In genomic region chr13:107271226-107271625, GRCh38 we compare ENCODE assay signal across 12 cellular contexts.
DNase-seq lines count a peak whose midpoint lies in the region; ATAC-seq and TF ChIP-seq lines count a peak whose summit lies in the region.
"Had no signal": no experiment of that assay in that cellular context is flagged by ENCODE, and none has a peak within 500 bp of the region (broad histone marks: within the 10 kb centered on the region; RNA-seq: fewer than 3 reads in every experiment).

No MANE protein-coding gene starts in this region.

- no peaks in the 10 kb centered on the region for H3K27me3 ChIP-seq in A673 (replicated peaks; ENCODE audit: insufficient read depth, low read depth, low read length, poor library complexity)
- no peaks in the 10 kb centered on the region for H3K27me3 ChIP-seq in SK-N-SH (ENCODE audit: insufficient read depth)

- peaks cover 3% of the 10 kb centered on the region for H3K4me1 Mint-ChIP-seq in glutamatergic neuron (ENCODE audit: low read depth, unreplicated experiment)

- H3K36me3 ChIP-seq in A673 (ENCODE audit: insufficient read depth, low read length, poor library complexity, severe bottlenecking), result no peaks in the 10 kb centered on the region
- H3K36me3 ChIP-seq in SK-N-SH (replicated peaks in 1 of 2; ENCODE audit: control insufficient read depth in 1 of 2, insufficient read depth in 2 of 2, low read length in 1 of 2), result no peaks in the 10 kb centered on the region

- H3K4me1 ChIP-seq in A673 (ENCODE audit: insufficient read depth, low read length, poor library complexity, severe bottlenecking), result peaks cover 12% of the 10 kb centered on the region
- H3K4me1 ChIP-seq in SK-N-SH (ENCODE audit: control insufficient read depth in 1 of 2, insufficient read depth in 2 of 2, low read depth in 1 of 2, low read length in 1 of 2), result peaks cover 6 to 9% of the 10 kb centered on the region in 2 experiments; a peak in 3 of 4 replicates

- H3K36me3 Mint-ChIP-seq in glutamatergic neuron (ENCODE audit: unreplicated experiment), result no peaks in the 10 kb centered on the region
- H3K36me3 Mint-ChIP-seq: naive thymus-derived CD4-positive, alpha-beta T cell had no signal

- H3K9me2 ChIP-seq in SK-N-SH, result no peaks in the 10 kb centered on the region

- POLR2A ChIA-PET in A673 (lab: Charles Lee; ENCODE audit: low non-redundant PET), result no interaction called here
- POLR2A ChIA-PET in SK-N-SH (lab: Yijun Ruan, JAX), result interaction anchor here (0.6 kb wide), 1 partner anchor 22 kb away, joined by 3 read pairs; no protein-coding TSS in a partner anchor

- H4K20me1 ChIP-seq in SK-N-SH (ENCODE audit: insufficient read depth), result no peaks in the 10 kb centered on the region

- peak overlapping the region; percentile 35; the same call in 1 of the 2 replicates for H3K4me2 ChIP-seq in SK-N-SH

- peaks cover 4% of the 10 kb centered on the region for H3K79me2 ChIP-seq in SK-N-SH (ENCODE audit: insufficient read depth)

- H3K9ac ChIP-seq in SK-N-SH, result no peak overlapping the region

- peak overlapping the region; percentile 1 for H3K27ac Mint-ChIP-seq in glutamatergic neuron (ENCODE audit: unreplicated experiment)
- H3K27ac Mint-ChIP-seq: naive thymus-derived CD4-positive, alpha-beta T cell; stimulated activated naive CD8-positive, alpha-beta T cell treated with anti-CD3 and anti-CD28 coated beads, Interleukin-15, Interleukin-2, amounts not matched to agents 100 ng/mL and 50 ng/mL, for 24 hours had no signal

- no peak overlapping the region for H3K4me3 Mint-ChIP-seq in glutamatergic neuron (ENCODE audit: unreplicated experiment)
- H3K4me3 Mint-ChIP-seq: activated T-cell treated with anti-CD3 and anti-CD28 coated beads, Interleukin-2, amount 50 U/mL, for 4 hours; naive thymus-derived CD4-positive, alpha-beta T cell; stimulated activated naive CD8-positive, alpha-beta T cell treated with anti-CD3 and anti-CD28 coated beads, Interleukin-15, Interleukin-2, amounts not matched to agents 100 ng/mL and 50 ng/mL, for 24 hours had no signal

- H3K9me3 ChIP-seq in A673 (ENCODE audit: low read depth, low read length, poor library complexity, severe bottlenecking) (no peaks in the 10 kb centered on the region), SK-N-SH (no peaks in the 10 kb centered on the region)

- no peak for TF ChIP-seq RAD21 in SK-N-SH (IDR thresholded peaks at IDR 0.05; ENCODE audit: low read length)

- ATAC-seq in sciatic nerve, result no peak
- ATAC-seq in HG03108 (IDR thresholded peaks at IDR 0.05; ENCODE audit: unreplicated experiment), result no peak
- ATAC-seq: activated T-cell treated with anti-CD3 and anti-CD28 coated beads, Interleukin-2, amount 50 U/mL, for 4 hours; naive thymus-derived CD4-positive, alpha-beta T cell had no signal

- BruUV-seq in A673 (replicated peaks; lab: Mats Ljungman, UMichigan), result no TSS peak

- intact Hi-C loops in A673 (cut with micrococcal nuclease; ENCODE audit: unreplicated experiment), result no loop called here
- intact Hi-C loops in sciatic nerve (cut with DNase I), result no loop called here

- 50% methylated on average over 2 of the region's 2 CpGs for WGBS in SK-N-SH (ENCODE audit: low lambda C conversion rate)

- H3K27ac ChIP-seq in A673 (ENCODE audit: low read depth, low read length, poor library complexity, severe bottlenecking) (no peak overlapping the region), SK-N-SH (ENCODE audit: low read depth in 2 of 2, low read length in 1 of 2) (peak overlapping the region; percentile 46 to 60; a peak in 3 of 4 replicates)

- peak overlapping the region; percentile 82 for H2AFZ ChIP-seq in SK-N-SH (ENCODE audit: low read depth)

- CTCF ChIA-PET in A673 (lab: Charles Lee), result no interaction called here
- CTCF ChIA-PET in SK-N-SH (lab: Yijun Ruan, JAX), result no interaction called here

- peak; percentile 93 for DNase-seq in A673 (ENCODE audit: low spot score)
- peak; percentile 24 for DNase-seq in HK-2 (ENCODE audit: unreplicated experiment)
- peak; percentile 36 for DNase-seq in SK-N-SH
- no peak for DNase-seq in glutamatergic neuron
- DNase-seq in sciatic nerve (ENCODE audit: low spot score), result no peak
- no peak for DNase-seq in GM19238 (ENCODE audit: insufficient read length, low spot score)
- no peak for DNase-seq in activated CD4-positive, CD25-positive, alpha-beta regulatory T cell (lab: John Stamatoyannopoulos, UW)
- DNase-seq: activated T-cell treated with anti-CD3 and anti-CD28 coated beads, Interleukin-2, amount 50 U/mL, for 4 hours; naive thymus-derived CD4-positive, alpha-beta T cell; NCI-H526 treated with DMSO at 0.1 percent for 48 hours had no signal

- TF ChIP-seq CTCF in A673 (conservative IDR thresholded peaks at IDR 0.05; ENCODE audit: low read depth, low read length), result no peak
- TF ChIP-seq CTCF in SK-N-SH (IDR thresholded peaks at IDR 0.05), result no peak
- TF ChIP-seq CTCF in glutamatergic neuron (IDR thresholded peaks at IDR 0.05; ENCODE audit: partially characterized antibody, unreplicated experiment), result no peak

- no peak for TF ChIP-seq EP300 in SK-N-SH (IDR thresholded peaks at IDR 0.05; ENCODE audit: borderline replicate concordance in 1 of 2, low read depth in 1 of 2, low read length in 1 of 2)

- peaks cover 6% of the 10 kb centered on the region for H3F3A ChIP-seq in SK-N-SH (replicated peaks; ENCODE audit: insufficient read depth)

- H3K9me3 Mint-ChIP-seq in glutamatergic neuron (ENCODE audit: unreplicated experiment), result no peaks in the 10 kb centered on the region

- H3K4me3 ChIP-seq in A673 (ENCODE audit: low read depth, low read length, poor library complexity, severe bottlenecking) (no peak overlapping the region), SK-N-SH (ENCODE audit: low read depth in 2 of 2, low read length in 1 of 2) (no peak overlapping the region)

- H3K27me3 Mint-ChIP-seq in glutamatergic neuron (ENCODE audit: unreplicated experiment), result no peaks in the 10 kb centered on the region
- H3K27me3 Mint-ChIP-seq: naive thymus-derived CD4-positive, alpha-beta T cell; stimulated activated naive CD8-positive, alpha-beta T cell treated with anti-CD3 and anti-CD28 coated beads, Interleukin-15, Interleukin-2, amounts not matched to agents 100 ng/mL and 50 ng/mL, for 24 hours had no signal

TF ChIP-seq in SK-N-SH, 30 proteins besides CTCF, POLR2A, EP300 and RAD21:
- TF ChIP-seq PBX3 (IDR thresholded peaks at IDR 0.05), result 0 out of 2 replicates have a peak, but pooled peaks have one; percentile 6
- TF ChIP-seq MAX (IDR thresholded peaks at IDR 0.05; ENCODE audit: low read depth), result no peak
- 0 out of 2 replicates have a peak, but pooled peaks have one; percentile 18 for TF ChIP-seq USF1 (IDR thresholded peaks at IDR 0.05; ENCODE audit: borderline replicate concordance, low read depth)
- peak; percentile 52 for TF ChIP-seq NFIC (IDR thresholded peaks at IDR 0.05; ENCODE audit: borderline replicate concordance)
- no peak for TF ChIP-seq USF2 (IDR thresholded peaks at IDR 0.05; ENCODE audit: borderline replicate concordance, low read depth, low read length)
TF ChIP-seq in SK-N-SH: peak in this region for 3.

Comparison
In these comparisons a context has a peak if more than half of its experiments do, and no peak if none do; other contexts are left out.
1. DNase-seq: peak in A673 (single experiment), HK-2 (single experiment) and SK-N-SH (single experiment); none in glutamatergic neuron (single experiment), sciatic nerve (single experiment), GM19238 (single experiment) and activated CD4-positive, CD25-positive, alpha-beta regulatory T cell (0 of 4).